9 cellular contexts compared by ENCODE assay signal in the genomic region with DNA sequence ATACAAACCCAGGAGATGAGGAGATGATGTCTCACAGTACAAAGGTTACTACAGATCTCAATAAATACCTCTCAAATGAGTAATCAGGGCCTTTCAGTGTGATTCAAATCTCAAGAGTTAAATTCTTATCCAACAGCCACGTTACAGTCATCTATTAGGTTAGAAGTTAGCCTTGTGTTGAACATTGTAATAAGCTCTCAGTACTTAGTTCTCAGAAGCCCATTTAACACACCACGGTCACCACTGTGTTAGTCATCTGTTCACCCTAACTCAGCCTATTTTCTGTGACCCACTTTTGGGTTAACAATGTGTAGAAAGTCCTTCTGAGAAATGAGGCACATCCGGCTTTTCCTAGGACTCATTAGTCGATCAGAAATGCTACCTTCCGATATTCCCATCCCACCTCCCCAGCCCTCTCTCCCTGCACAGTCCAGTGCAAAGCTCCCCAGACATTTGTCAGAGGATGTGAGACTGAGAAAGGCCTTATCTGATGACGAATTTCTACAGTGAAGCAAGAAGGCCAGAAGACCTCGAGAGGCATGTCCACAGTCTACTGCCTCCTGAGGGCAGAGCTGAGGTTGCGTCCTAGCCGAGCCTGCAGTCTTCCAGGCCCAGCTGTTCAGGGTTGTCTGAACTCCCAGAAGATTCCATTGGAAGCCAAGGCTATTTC.
DNase-seq lines count a peak whose midpoint lies in the region; ATAC-seq, FAIRE-seq and TF ChIP-seq lines count a peak whose summit lies in the region.
"Had no signal": no experiment of that assay in that cellular context is flagged by ENCODE, and none has a peak within 500 bp of the region (broad histone marks: within the 10 kb centered on the region; RNA-seq: fewer than 3 reads in every experiment).

No MANE protein-coding gene starts in this region.

- no peak for TF ChIP-seq EP300 in K562 (IDR thresholded peaks at IDR 0.05; ENCODE audit: low read length)

- POLR2A ChIA-PET in K562 (lab: Yijun Ruan, JAX) = interaction anchor here (0.6 to 1.7 kb wide), 5 partner anchors 9 to 332 kb away, joined by 3 to 5 read pairs (median 3); no protein-coding TSS in a partner anchor

- no peak overlapping the region for H2AFZ ChIP-seq in K562 (ENCODE audit: low read depth, low read length)

- H3K4me2 ChIP-seq in K562 (ENCODE audit: insufficient read depth, low read length) = no peak overlapping the region
- H3K4me2 ChIP-seq: BLaER1 had no signal

- H3K36me3 ChIP-seq in K562 (ENCODE audit: control insufficient read depth, insufficient read depth, low read length) (peaks cover 53% of the 10 kb centered on the region), mucosa of rectum (ENCODE audit: control insufficient read depth in 2 of 2, insufficient read depth in 2 of 2, low read length in 2 of 2) (peaks cover 6 to 18% of the 10 kb centered on the region in 2 donors), kidney (ENCODE audit: control insufficient read depth in 1 of 2, insufficient read depth in 2 of 2, low read length in 2 of 2) (peaks cover 10 to 12% of the 10 kb centered on the region in 2 donors)

- no TSS peak for BruUV-seq in K562 (replicated peaks; lab: Mats Ljungman, UMichigan)

- WGBS in K562 (ENCODE audit: insufficient coverage, low coverage, missing lambda C conversion rate) = 76% methylated on average over 9 of the region's 9 CpGs

- intact Hi-C loops in K562 (cut with micrococcal nuclease) = no loop called here
- intact Hi-C loops in kidney (cut with DNase I) = no loop called here

- DNase-seq in NCI-H82 (lab: John Stamatoyannopoulos, UW) (peak; percentile 12), NCI-H82 treated with DMSO at 0.1 percent for 48 hours (lab: John Stamatoyannopoulos, UW; ENCODE audit: unreplicated experiment) (no peak), HTR-8/SVneo (ENCODE audit: insufficient read length, low spot score) (peak; percentile 86), K562 (ENCODE audit: extremely low read depth in 1 of 4, low spot score in 3 of 4) (peak in 3 of 4 experiments; percentile 27 to 46 (median 40)), NCI-H526 treated with DMSO at 0.1 percent for 48 hours (lab: John Stamatoyannopoulos, UW) (no peak), kidney (no peak)

- no peak overlapping the region for H3K27ac ChIP-seq in K562 (ENCODE audit: extremely low read depth, low read depth, low read length)
- H3K27ac ChIP-seq in mucosa of rectum (ENCODE audit: low read depth in 2 of 2, low read length in 2 of 2) = peak overlapping the region; percentile 43 to 51
- H3K27ac ChIP-seq in kidney (ENCODE audit: low read depth in 2 of 2, low read length in 2 of 2) = no peak overlapping the region
- H3K27ac ChIP-seq: BLaER1 had no signal

- 0 out of 2 replicates have a peak, but pooled peaks cover 3% of the 10 kb centered on the region for H4K20me1 ChIP-seq in K562 (replicated peaks; ENCODE audit: control insufficient read depth, insufficient read depth, low read length)
- H4K20me1 ChIP-seq: BLaER1 had no signal

- H3K9me1 ChIP-seq in K562 (ENCODE audit: control insufficient read depth, insufficient read depth, low read length) = no peaks in the 10 kb centered on the region

- H3K27me3 ChIP-seq in K562 (ENCODE audit: control insufficient read depth in 2 of 2, insufficient read depth in 2 of 2, low read length in 2 of 2) (no peaks in the 10 kb centered on the region), mucosa of rectum (ENCODE audit: control insufficient read depth in 2 of 2, insufficient read depth in 2 of 2, low read length in 2 of 2) (no peaks in the 10 kb centered on the region)
- H3K27me3 ChIP-seq: BLaER1 had no signal

- FAIRE-seq in HTR-8/SVneo (lab: Jason Lieb, UNC) (peak; percentile 52), K562 (lab: Jason Lieb, UNC) (no peak), kidney (lab: Jason Lieb, UNC) (no peak)

- peak; percentile 62 for ATAC-seq in GM21723 (IDR thresholded peaks at IDR 0.05; ENCODE audit: unreplicated experiment)
- ATAC-seq in K562 = peak; percentile 93

- H3K4me3 ChIP-seq in K562 = no peak overlapping the region
- no peak overlapping the region for H3K4me3 ChIP-seq in mucosa of rectum (ENCODE audit: low read length in 2 of 2)
- no peak overlapping the region for H3K4me3 ChIP-seq in kidney (ENCODE audit: low read length in 2 of 2)
- H3K4me3 ChIP-seq: BLaER1 had no signal

- H3K79me2 ChIP-seq in K562 (ENCODE audit: control insufficient read depth, insufficient read depth, low read length) = no peaks in the 10 kb centered on the region; the same call in 2 of the 3 replicates

- in situ Hi-C loops in K562 (cut with MboI) = no loop called here

- H3K9me3 ChIP-seq in K562 (replicated peaks; ENCODE audit: control insufficient read depth, insufficient read depth, low read depth, low read length) (no peaks in the 10 kb centered on the region), mucosa of rectum (ENCODE audit: control insufficient read depth in 2 of 2, low read length in 2 of 2) (no peaks in the 10 kb centered on the region), kidney (ENCODE audit: control insufficient read depth in 1 of 2, low read length in 2 of 2) (no peaks in the 10 kb centered on the region)
- H3K9me3 ChIP-seq: BLaER1 had no signal

- TF ChIP-seq RAD21 in K562 (CRISPR knock-in tag; conservative IDR thresholded peaks at IDR 0.05 in 1 of 2, IDR thresholded peaks at IDR 0.05 in 1 of 2) = peak in 1 of 2 experiments; percentile 33; a peak in 2 of 4 replicates

- no peak overlapping the region for H3K9ac ChIP-seq in K562 (ENCODE audit: insufficient read depth in 1 of 2, low read depth in 2 of 2, low read length in 2 of 2)
- no peak overlapping the region for H3K9ac ChIP-seq in mucosa of rectum (ENCODE audit: low read depth in 1 of 2, low read length in 2 of 2)
- no peak overlapping the region for H3K9ac ChIP-seq in kidney (ENCODE audit: low read length in 2 of 2)
- H3K9ac ChIP-seq: BLaER1 had no signal

- TF ChIP-seq CTCF in K562 (IDR thresholded peaks at IDR 0.05 in 2 of 3, conservative IDR thresholded peaks at IDR 0.05 in 1 of 3; ENCODE audit: insufficient read depth in 2 of 3, low read depth in 1 of 3, low read length in 3 of 3) (peak; percentile 39 to 53 (median 50)), kidney (IDR thresholded peaks at IDR 0.05; ENCODE audit: borderline replicate concordance, extremely low read depth, insufficient read depth) (no peak)

- H3K4me1 ChIP-seq in K562 (replicated peaks in 1 of 2; ENCODE audit: control insufficient read depth in 2 of 2, insufficient read depth in 2 of 2, low read length in 2 of 2) (no peaks in the 10 kb centered on the region), mucosa of rectum (ENCODE audit: control insufficient read depth in 2 of 2, insufficient read depth in 2 of 2, low read length in 2 of 2) (peaks cover 6 to 7% of the 10 kb centered on the region in 2 donors), kidney (ENCODE audit: control insufficient read depth in 1 of 2, insufficient read depth in 1 of 2, low read depth in 1 of 2, low read length in 2 of 2) (peaks cover 0 to 2% of the 10 kb centered on the region in 2 donors)

- CTCF ChIA-PET in K562 (lab: Yijun Ruan, JAX; ENCODE audit: low intra/inter-chr PET ratio) = no interaction called here

- TF ChIP-seq POLR2A in K562 (conservative IDR thresholded peaks at IDR 0.05) = no peak

TF ChIP-seq in K562, 482 proteins besides CTCF, POLR2A, EP300 and RAD21 (continues in another document):
- TF ChIP-seq ZNF79 (CRISPR knock-in tag; IDR thresholded peaks at IDR 0.05; ENCODE audit: low read depth) (no peak), ZNF124 (CRISPR knock-in tag; IDR thresholded peaks at IDR 0.05) (no peak), MCM2 (IDR thresholded peaks at IDR 0.05; ENCODE audit: low read depth) (no peak), SMARCC2 (IDR thresholded peaks at IDR 0.05; ENCODE audit: low read depth) (no peak), ZNF668 (CRISPR knock-in tag; IDR thresholded peaks at IDR 0.05) (no peak), GATAD2A (IDR thresholded peaks at IDR 0.05) (no peak), MYC (IDR thresholded peaks at IDR 0.05; ENCODE audit: low read depth, low read length) (no peak), MYC (CRISPR knock-in tag; IDR thresholded peaks at IDR 0.05; ENCODE audit: borderline replicate concordance, low read depth) (no peak), ZEB2 (IDR thresholded peaks at IDR 0.05) (no peak), CREB1 (IDR thresholded peaks at IDR 0.05) (peak; percentile 52; the same call in 1 of the 2 replicates), CREB1 (CRISPR knock-in tag; IDR thresholded peaks at IDR 0.05) (peak; percentile 25; the same call in 1 of the 2 replicates), TBP (optimal IDR thresholded peaks at IDR 0.05; ENCODE audit: low read depth, low read length) (no peak), U2AF1 (optimal IDR thresholded peaks at IDR 0.05; ENCODE audit: low read depth, low read length) (no peak), KAT7 (CRISPR knock-in tag; IDR thresholded peaks at IDR 0.05; ENCODE audit: borderline replicate concordance) (no peak)
- TF ChIP-seq, protein P1, sequence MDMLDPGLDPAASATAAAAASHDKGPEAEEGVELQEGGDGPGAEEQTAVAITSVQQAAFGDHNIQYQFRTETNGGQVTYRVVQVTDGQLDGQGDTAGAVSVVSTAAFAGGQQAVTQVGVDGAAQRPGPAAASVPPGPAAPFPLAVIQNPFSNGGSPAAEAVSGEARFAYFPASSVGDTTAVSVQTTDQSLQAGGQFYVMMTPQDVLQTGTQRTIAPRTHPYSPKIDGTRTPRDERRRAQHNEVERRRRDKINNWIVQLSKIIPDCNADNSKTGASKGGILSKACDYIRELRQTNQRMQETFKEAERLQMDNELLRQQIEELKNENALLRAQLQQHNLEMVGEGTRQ (CRISPR knock-in tag; IDR thresholded peaks at IDR 0.05) = no peak
- TF ChIP-seq, protein P2, sequence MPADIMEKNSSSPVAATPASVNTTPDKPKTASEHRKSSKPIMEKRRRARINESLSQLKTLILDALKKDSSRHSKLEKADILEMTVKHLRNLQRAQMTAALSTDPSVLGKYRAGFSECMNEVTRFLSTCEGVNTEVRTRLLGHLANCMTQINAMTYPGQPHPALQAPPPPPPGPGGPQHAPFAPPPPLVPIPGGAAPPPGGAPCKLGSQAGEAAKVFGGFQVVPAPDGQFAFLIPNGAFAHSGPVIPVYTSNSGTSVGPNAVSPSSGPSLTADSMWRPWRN (IDR thresholded peaks at IDR 0.05; ENCODE audit: low read depth) = no peak
- TF ChIP-seq, protein P3, sequence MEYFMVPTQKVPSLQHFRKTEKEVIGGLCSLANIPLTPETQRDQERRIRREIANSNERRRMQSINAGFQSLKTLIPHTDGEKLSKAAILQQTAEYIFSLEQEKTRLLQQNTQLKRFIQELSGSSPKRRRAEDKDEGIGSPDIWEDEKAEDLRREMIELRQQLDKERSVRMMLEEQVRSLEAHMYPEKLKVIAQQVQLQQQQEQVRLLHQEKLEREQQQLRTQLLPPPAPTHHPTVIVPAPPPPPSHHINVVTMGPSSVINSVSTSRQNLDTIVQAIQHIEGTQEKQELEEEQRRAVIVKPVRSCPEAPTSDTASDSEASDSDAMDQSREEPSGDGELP (CRISPR knock-in tag; IDR thresholded peaks at IDR 0.05; ENCODE audit: borderline replicate concordance) = peak; percentile 54

Comparison
In these comparisons a context has a peak if more than half of its experiments do, and no peak if none do; other contexts are left out.
1. DNase-seq: peak in NCI-H82 (single experiment), HTR-8/SVneo (single experiment) and K562 (3 of 4); none in NCI-H82 treated with DMSO at 0.1 percent for 48 hours (single experiment), NCI-H526 treated with DMSO at 0.1 percent for 48 hours (single experiment) and kidney (single experiment).
2. H3K27ac ChIP-seq: peak in mucosa of rectum (2 of 2); none in K562 (single experiment) and kidney (0 of 2).